In the genomic region with DNA sequence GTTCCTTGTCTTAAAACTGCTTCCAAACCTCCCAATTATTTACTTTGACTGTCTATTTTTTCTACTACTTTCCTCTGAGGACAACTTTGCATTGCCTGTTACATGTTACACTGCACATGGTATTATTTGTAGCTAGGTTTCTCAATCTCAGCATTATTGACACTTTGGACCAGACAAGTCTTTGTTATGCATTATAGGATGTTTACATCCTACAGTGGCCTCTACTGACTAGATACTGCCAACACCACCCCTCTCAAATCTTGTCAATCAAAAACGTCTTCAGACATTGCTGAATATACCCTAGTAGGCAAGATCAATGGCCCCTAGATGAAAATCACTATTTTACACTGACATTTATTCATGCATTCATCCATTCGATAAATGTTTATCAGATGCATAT, we compare ENCODE assay signal across 15 cellular contexts.
DNase-seq lines count a peak whose midpoint lies in the region; ATAC-seq, FAIRE-seq and TF ChIP-seq lines count a peak whose summit lies in the region.
"Had no signal": no experiment of that assay in that cellular context is flagged by ENCODE, and none has a peak within 500 bp of the region (broad histone marks: within the 10 kb centered on the region; RNA-seq: fewer than 3 reads in every experiment).

No MANE protein-coding gene starts in this region.

- H3K27ac ChIP-seq in RWPE2 (ENCODE audit: poor library complexity, severe bottlenecking): no peak overlapping the region
- H3K27ac ChIP-seq: lower lobe of right lung had no signal

- TF ChIP-seq CTCF in GM12864 (IDR thresholded peaks at IDR 0.05; ENCODE audit: low read depth, low read length, missing control alignments) (peak; percentile 38), RWPE2 (IDR thresholded peaks at IDR 0.05; ENCODE audit: poor library complexity, severe bottlenecking) (peak; percentile 14)

- H3K4me3 ChIP-seq in GM12864 (ENCODE audit: low read depth, low read length): no peak overlapping the region
- no peak overlapping the region for H3K4me3 ChIP-seq in RWPE2 (ENCODE audit: severe bottlenecking)
- H3K4me3 ChIP-seq: lower lobe of right lung had no signal

- peak; percentile 55 for ATAC-seq in HG03103 (IDR thresholded peaks at IDR 0.05; ENCODE audit: low read depth, unreplicated experiment)
- ATAC-seq in RWPE2 (ENCODE audit: low read depth): 0 out of 3 replicates have a peak, but pooled peaks have one; percentile 21
- no peak for ATAC-seq in HG02938 (IDR thresholded peaks at IDR 0.05; ENCODE audit: unreplicated experiment)
- ATAC-seq: lower lobe of right lung; stimulated activated memory B cell treated with anti-CD40 and anti-IgM and Interleukin-4, amounts not matched to agents 10 μg/mL and 1 μg/mL and 100 μg/mL, for 72 hours had no signal

- no peaks in the 10 kb centered on the region for H3K27me3 ChIP-seq in RWPE2 (ENCODE audit: insufficient read depth, poor library complexity, severe bottlenecking)

- DNase-seq in GM12864 (ENCODE audit: low read depth) (no peak), GM19239 (ENCODE audit: insufficient read length, low spot score) (no peak), RWPE2 (ENCODE audit: low spot score) (no peak), activated gamma-delta T cell treated with Interleukin-2 at 50 U/mL for 16 hours (no peak), activated gamma-delta T cell (lab: John Stamatoyannopoulos, UW) (no peak), NCI-H1436 (lab: John Stamatoyannopoulos, UW) (no peak)
- DNase-seq: activated naive CD4-positive, alpha-beta T cell treated with anti-CD3 and anti-CD28 coated beads, Interleukin-2, amount 10 ng/mL, durations not matched to agents 7 days and 5 days; C1 segment of cervical spinal cord; caudate nucleus; HFFc6; lower lobe of right lung had no signal

- FAIRE-seq in GM19239 (lab: Jason Lieb, UNC): peak; percentile 67
- FAIRE-seq: HTR-8/SVneo had no signal

- H3K36me3 ChIP-seq in RWPE2 (ENCODE audit: low read depth): no peaks in the 10 kb centered on the region
- H3K36me3 ChIP-seq: lower lobe of right lung had no signal

- no peaks in the 10 kb centered on the region for H3K9me3 ChIP-seq in RWPE2 (ENCODE audit: severe bottlenecking)
- H3K9me3 ChIP-seq: lower lobe of right lung had no signal

- H3K4me1 ChIP-seq in RWPE2 (ENCODE audit: insufficient read depth, poor library complexity, severe bottlenecking): peaks cover 4% of the 10 kb centered on the region
- H3K4me1 ChIP-seq: lower lobe of right lung had no signal
